9 cellular contexts compared by ENCODE assay signal in the genomic region with DNA sequence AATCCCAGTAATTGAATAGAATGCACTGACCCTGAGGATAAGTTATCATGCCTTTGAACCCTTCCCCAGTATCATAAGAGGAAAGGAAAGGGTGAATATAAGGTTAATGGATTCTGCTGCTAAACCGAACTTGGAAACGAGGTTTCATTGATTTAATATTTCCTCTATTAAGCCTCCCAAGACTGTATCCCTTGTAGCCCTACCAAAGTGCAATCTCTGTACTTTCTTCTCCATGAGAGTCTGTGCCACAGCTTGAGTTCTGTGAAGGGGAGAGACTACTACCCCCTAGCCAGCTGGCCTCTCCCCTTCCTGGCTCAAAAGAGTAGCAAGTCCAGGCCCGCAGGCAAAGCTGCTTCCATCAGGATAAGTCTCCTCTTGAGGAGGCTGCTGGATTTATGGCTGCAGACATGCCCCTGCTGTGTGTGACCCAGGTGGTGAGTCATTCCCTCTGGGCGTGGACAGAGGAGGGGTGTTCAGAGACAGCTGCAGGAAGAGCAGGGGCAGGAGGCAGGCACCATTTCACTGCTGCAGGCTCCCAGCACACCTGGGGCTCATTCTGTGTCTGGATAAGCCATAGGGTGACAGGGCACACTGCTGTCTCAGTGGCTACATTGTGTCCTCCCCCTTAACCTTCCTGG. TPM values are rescaled to one million over a fixed set of nuclear protein-coding genes. Genes with fewer than 3 reads are reported as not detected.
DNase-seq lines count a peak whose midpoint lies in the region; ATAC-seq and TF ChIP-seq lines count a peak whose summit lies in the region.
"Had no signal": no experiment of that assay in that cellular context is flagged by ENCODE, and none has a peak within 500 bp of the region (broad histone marks: within the 10 kb centered on the region; RNA-seq: fewer than 3 reads in every experiment).

No MANE protein-coding gene starts in this region.

- peak overlapping the region in 3 of 5 experiments; percentile 29 to 63 (median 34) for H3K4me3 Mint-ChIP-seq in brain

- DNase-seq in GM04503 (ENCODE audit: low read depth) (peak; percentile 70), M059J (ENCODE audit: low read depth) (peak; percentile 94), RPMI8226 (peak; percentile 96), kidney glomerular epithelial cell (lab: John Stamatoyannopoulos, UW) (peak; percentile 75), GOT3 (lab: John Stamatoyannopoulos, UW) (no peak)
- DNase-seq in stimulated activated CD8-positive, alpha-beta memory T cell treated with anti-CD3 and anti-CD28 coated beads, Interleukin-2, amount 100 ng/mL, for 1 hour (ENCODE audit: low read depth in 2 of 2), result peak; percentile 5 to 11

- no peak for ATAC-seq in HG03457 (IDR thresholded peaks at IDR 0.05; ENCODE audit: unreplicated experiment)

- peaks cover 39% of the 10 kb centered on the region for H3K36me3 Mint-ChIP-seq in brain

- peaks cover 34% of the 10 kb centered on the region for H3K4me1 Mint-ChIP-seq in brain

- H3K9me3 Mint-ChIP-seq in brain, result peaks cover 0 to 11% (median 6%) of the 10 kb centered on the region in 5 experiments

- H3K27ac Mint-ChIP-seq in brain, result peak overlapping the region; percentile 65 to 98 (median 77)

- no peak for TF ChIP-seq CTCF in brain (conservative IDR thresholded peaks at IDR 0.05)

- H3K27me3 Mint-ChIP-seq in brain, result peaks cover 4% of the 10 kb centered on the region

RNA-seq across cellular contexts. Expression of a gene that starts 58.4 kb away (rescaled TPM):
- total RNA-seq in M059J (2014; rRNA removed; shearing (Covaris generic)), result 27.7 and 38.3 TPM in 2 replicates
- polyA plus RNA-seq in brain (ENCODE audit: insufficient read depth, low read depth, low replicate concordance), result 59.9 TPM

RNA-seq across cellular contexts. Expression of a gene that starts 58.8 kb away (rescaled TPM):
- 0.12 and 0.69 TPM in 2 replicates for total RNA-seq in M059J (2014; rRNA removed; shearing (Covaris generic))
- 7.1 TPM for polyA plus RNA-seq in brain (ENCODE audit: insufficient read depth, low read depth, low replicate concordance)
- total RNA-seq: T-helper 2 cell treated with Interferon-gamma antibody and Interleukin-4, amounts not matched to agents 100 ng/mL and 5 ng/mL, for 36 hours had no signal
